ENCODE assay signal across 10 cellular contexts in genomic region chr18:9495916-9496540, GRCh38.
"Had no signal": no experiment of that assay in that cellular context is flagged by ENCODE, and none has a peak within 500 bp of the region (broad histone marks: within the 10 kb centered on the region; RNA-seq: fewer than 3 reads in every experiment).

No MANE protein-coding gene starts in this region.

- H3K27me3 ChIP-seq: cardiac muscle cell, foreskin keratinocyte, stomach, vagina had no signal

- H3K4me3 ChIP-seq: cardiac muscle cell, stomach, thoracic aorta, vagina had no signal

- H3K36me3 ChIP-seq: cardiac muscle cell, thoracic aorta, vagina had no signal

- ATAC-seq: foreskin keratinocyte had no signal

- DNase-seq: activated CD4-positive, alpha-beta T cell treated with anti-CD3 and anti-CD28 coated beads for 1 hour; activated CD4-positive, alpha-beta T cell treated with anti-CD3 and anti-CD28 coated beads, Interleukin-2, amount 50 U/mL, for 48 hours; activated naive CD4-positive, alpha-beta T cell; activated T-cell treated with anti-CD3 and anti-CD28 coated beads, Interleukin-2, amount 50 U/mL, for 48 hours; foreskin keratinocyte; retina; stomach had no signal

- H3K9me3 ChIP-seq: stomach, thoracic aorta, vagina had no signal

- H3K27ac ChIP-seq: cardiac muscle cell, foreskin keratinocyte, stomach, thoracic aorta, vagina had no signal
